ENCODE assay signal across 22 cellular contexts in genomic region chr11:127362754-127363153, GRCh38.
DNase-seq lines count a peak whose midpoint lies in the region; ATAC-seq and FAIRE-seq lines count a peak whose summit lies in the region.
"Had no signal": no experiment of that assay in that cellular context is flagged by ENCODE, and none has a peak within 500 bp of the region (broad histone marks: within the 10 kb centered on the region; RNA-seq: fewer than 3 reads in every experiment).

No MANE protein-coding gene starts in this region.

- no peak overlapping the region for H3K14ac ChIP-seq in trophoblast cell (ENCODE audit: low read length)

- H3K27ac Mint-ChIP-seq in activated CD4-positive, alpha-beta T cell treated with anti-CD3 and anti-CD28 coated beads, Interleukin-2, amount 10 ng/mL, durations not matched to agents 24 days and 14 days = no peak overlapping the region
- H3K27ac Mint-ChIP-seq: B cell; CD4-positive, CD25-positive, alpha-beta regulatory T cell; IgD-negative memory B cell had no signal

- H3K4ac ChIP-seq in trophoblast cell (ENCODE audit: low read depth, low read length) = no peak overlapping the region

- peak overlapping the region; percentile 22 for H4K12ac ChIP-seq in trophoblast cell (ENCODE audit: low read depth, low read length)

- H3K36me3 ChIP-seq in ES-I3 (ENCODE audit: insufficient read depth, low read length) = no peaks in the 10 kb centered on the region
- H3K36me3 ChIP-seq in trophoblast cell (ENCODE audit: control insufficient read depth in 1 of 2, insufficient read depth in 2 of 2, low read length in 2 of 2) = no peaks in the 10 kb centered on the region

- no peak overlapping the region for H2BK120ac ChIP-seq in trophoblast cell (ENCODE audit: insufficient read depth, low read length, poor library complexity)

- FAIRE-seq in frontal cortex (lab: Jason Lieb, UNC) = no peak
- FAIRE-seq: G401.6, GM12878 had no signal

- intact Hi-C loops in activated CD4-positive, alpha-beta T cell treated with anti-CD3 and anti-CD28 coated beads, Interleukin-2, amount 10 ng/mL, durations not matched to agents 24 days and 14 days (cut with micrococcal nuclease) = no loop called here

- H3K18ac ChIP-seq in trophoblast cell (ENCODE audit: low read length) = no peak overlapping the region

- H3K27ac ChIP-seq in trophoblast cell (ENCODE audit: low read depth, low read length) = no peak overlapping the region
- H3K27ac ChIP-seq: GM23248 had no signal

- DNase-seq in NCI-H526 (lab: John Stamatoyannopoulos, UW) (peak; percentile 34 to 58), left lobe of liver (ENCODE audit: low spot score) (no peak), trophoblast cell (no peak), frontal cortex (ENCODE audit: low spot score in 2 of 2) (no peak), NCI-H2029 treated with DMSO at 0.1 percent for 48 hours (lab: John Stamatoyannopoulos, UW) (no peak)
- no peak for DNase-seq in activated CD4-positive, alpha-beta T cell treated with anti-CD3 and anti-CD28 coated beads, Interleukin-2, amount 10 ng/mL, durations not matched to agents 24 days and 14 days
- DNase-seq: CD4-positive, CD25-positive, alpha-beta regulatory T cell; DMS79; GM23248; Kasumi-1; MM.1S; NCI-H1092 treated with DMSO at 0.1 percent for 48 hours; NCI-H1694; NCI-H2107; NCI-H446; T-helper 1 cell had no signal

- H2BK5ac ChIP-seq in trophoblast cell (ENCODE audit: low read depth, low read length, poor library complexity) = no peak overlapping the region

- H3K9me3 Mint-ChIP-seq in activated CD4-positive, alpha-beta T cell treated with anti-CD3 and anti-CD28 coated beads, Interleukin-2, amount 10 ng/mL, durations not matched to agents 24 days and 14 days = no peaks in the 10 kb centered on the region

- H4K91ac ChIP-seq in trophoblast cell (ENCODE audit: low read depth, low read length) = no peak overlapping the region

- H3K79me1 ChIP-seq in trophoblast cell (ENCODE audit: low read length) = no peaks in the 10 kb centered on the region

- no peak overlapping the region for H2AK5ac ChIP-seq in trophoblast cell (ENCODE audit: low read length)

- no peak overlapping the region for H4K8ac ChIP-seq in trophoblast cell (ENCODE audit: low read depth, low read length)

- H3K27me3 ChIP-seq in trophoblast cell (ENCODE audit: insufficient read depth, low read length) = no peaks in the 10 kb centered on the region

- H3K27me3 Mint-ChIP-seq in activated CD4-positive, alpha-beta T cell treated with anti-CD3 and anti-CD28 coated beads, Interleukin-2, amount 10 ng/mL, durations not matched to agents 24 days and 14 days = no peaks in the 10 kb centered on the region
- H3K27me3 Mint-ChIP-seq: B cell; CD4-positive, CD25-positive, alpha-beta regulatory T cell; IgD-negative memory B cell had no signal

- no peaks in the 10 kb centered on the region for H3K9me3 ChIP-seq in ES-I3 (ENCODE audit: control insufficient read depth, insufficient read depth, low read length)
- no peaks in the 10 kb centered on the region for H3K9me3 ChIP-seq in trophoblast cell (ENCODE audit: insufficient read depth, low read depth, low read length)

- WGBS in trophoblast cell (ENCODE audit: extremely low coverage, insufficient coverage, insufficient read length) = no CpG with 5 or more reads among the region's 9 CpGs

- H3K36me3 Mint-ChIP-seq in activated CD4-positive, alpha-beta T cell treated with anti-CD3 and anti-CD28 coated beads, Interleukin-2, amount 10 ng/mL, durations not matched to agents 24 days and 14 days (ENCODE audit: low read depth) = no peaks in the 10 kb centered on the region
- H3K36me3 Mint-ChIP-seq: CD4-positive, CD25-positive, alpha-beta regulatory T cell; IgD-negative memory B cell had no signal

- no peak overlapping the region for H3K23ac ChIP-seq in trophoblast cell (ENCODE audit: low read length)

- no peak overlapping the region for H3K4me3 Mint-ChIP-seq in activated CD4-positive, alpha-beta T cell treated with anti-CD3 and anti-CD28 coated beads, Interleukin-2, amount 10 ng/mL, durations not matched to agents 24 days and 14 days
- H3K4me3 Mint-ChIP-seq: B cell; CD4-positive, CD25-positive, alpha-beta regulatory T cell; IgD-negative memory B cell had no signal

- no peak overlapping the region for H2BK12ac ChIP-seq in trophoblast cell (ENCODE audit: low read length)

- no peaks in the 10 kb centered on the region for H3K4me1 ChIP-seq in ES-I3 (ENCODE audit: insufficient read depth, low read length)
- no peaks in the 10 kb centered on the region for H3K4me1 ChIP-seq in trophoblast cell (ENCODE audit: control insufficient read depth in 1 of 2, insufficient read depth in 2 of 2, low read length in 2 of 2)

- no peak overlapping the region for H3K4me2 ChIP-seq in trophoblast cell (ENCODE audit: low read length)

- H3K79me2 ChIP-seq in trophoblast cell (ENCODE audit: control insufficient read depth, insufficient read depth, low read length, poor library complexity) = no peaks in the 10 kb centered on the region

- peak; percentile 82 for ATAC-seq in left lobe of liver
- ATAC-seq: GM12878, SK-N-SH treated with all-trans-retinoic acid at 6 μM for 48 hours had no signal

- H3K9ac ChIP-seq in ES-I3 (ENCODE audit: low read depth, low read length) (peak overlapping the region; percentile 20; the same call in 1 of the 2 replicates), trophoblast cell (ENCODE audit: low read length) (peak overlapping the region; percentile 46)
- H3K9ac ChIP-seq: GM23248 had no signal

- no peak overlapping the region for H2AFZ ChIP-seq in trophoblast cell (ENCODE audit: insufficient read depth, low read length, poor library complexity)
- H2AFZ ChIP-seq: GM23248 had no signal

- no peak overlapping the region for H3K4me3 ChIP-seq in trophoblast cell (ENCODE audit: low read depth, low read length)
- H3K4me3 ChIP-seq: GM12878, GM23248 had no signal

- H3K4me1 Mint-ChIP-seq in activated CD4-positive, alpha-beta T cell treated with anti-CD3 and anti-CD28 coated beads, Interleukin-2, amount 10 ng/mL, durations not matched to agents 24 days and 14 days = no peaks in the 10 kb centered on the region
- H3K4me1 Mint-ChIP-seq: B cell; CD4-positive, CD25-positive, alpha-beta regulatory T cell; IgD-negative memory B cell had no signal

Comparison
In these comparisons a context has a peak if more than half of its experiments do, and no peak if none do; other contexts are left out.
1. DNase-seq: peak in NCI-H526 (2 of 2); none in left lobe of liver (single experiment), trophoblast cell (0 of 2), activated CD4-positive, alpha-beta T cell treated with anti-CD3 and anti-CD28 coated beads, Interleukin-2, amount 10 ng/mL, durations not matched to agents 24 days and 14 days (single experiment), frontal cortex (0 of 2) and NCI-H2029 treated with DMSO at 0.1 percent for 48 hours (single experiment).